In the genomic region with DNA sequence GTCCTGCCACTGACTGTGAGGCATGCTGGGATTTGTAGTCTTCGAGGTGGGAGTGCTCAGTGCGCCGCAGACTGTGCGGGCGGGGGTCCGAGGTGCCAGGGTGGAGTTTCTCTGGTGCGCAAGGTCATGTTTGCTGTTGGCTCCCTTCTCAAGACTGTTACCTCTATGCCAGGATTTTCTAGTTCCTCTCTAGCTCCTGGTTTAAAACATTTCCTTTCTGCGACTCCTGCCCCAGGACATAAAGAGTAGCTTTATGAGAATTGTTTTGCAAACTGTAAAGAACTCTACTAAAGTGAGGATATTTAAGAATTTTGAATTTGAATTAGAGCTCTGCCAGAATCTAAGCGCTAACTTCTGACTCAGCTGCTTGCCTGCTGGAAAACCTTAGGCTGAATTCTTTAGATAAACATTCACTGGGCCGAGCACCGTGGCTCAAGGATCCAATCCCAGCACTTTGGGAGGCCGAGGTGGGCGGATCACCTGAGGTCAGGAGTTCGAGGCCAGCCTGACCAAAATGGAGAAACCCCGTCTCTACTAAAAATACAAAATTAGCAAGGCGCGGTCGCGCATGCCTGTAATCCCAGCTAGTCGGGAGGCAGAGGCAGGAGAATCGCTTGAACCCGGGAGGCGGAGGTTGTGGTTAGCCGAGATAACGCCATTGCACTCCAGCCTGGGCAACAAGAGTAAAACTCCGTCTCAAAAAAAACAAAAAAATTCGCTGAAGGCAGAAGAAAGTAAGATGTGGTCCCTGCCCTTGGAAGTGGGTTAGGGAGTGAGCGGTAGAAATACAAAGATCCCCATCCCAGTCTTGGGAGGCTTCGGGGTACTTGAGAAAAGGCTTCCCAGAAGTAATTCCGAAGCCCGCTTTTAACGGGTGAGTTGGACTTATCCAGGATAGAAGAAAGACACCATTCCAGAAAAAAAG, we compare ENCODE assay signal across 1 cellular context.
TF ChIP-seq lines count a peak whose summit lies in the region.

No MANE protein-coding gene starts in this region.

TF ChIP-seq in neural cell, 6 proteins besides CTCF, POLR2A, EP300 and RAD21 (continued from another document):
- TF ChIP-seq, protein P1, sequence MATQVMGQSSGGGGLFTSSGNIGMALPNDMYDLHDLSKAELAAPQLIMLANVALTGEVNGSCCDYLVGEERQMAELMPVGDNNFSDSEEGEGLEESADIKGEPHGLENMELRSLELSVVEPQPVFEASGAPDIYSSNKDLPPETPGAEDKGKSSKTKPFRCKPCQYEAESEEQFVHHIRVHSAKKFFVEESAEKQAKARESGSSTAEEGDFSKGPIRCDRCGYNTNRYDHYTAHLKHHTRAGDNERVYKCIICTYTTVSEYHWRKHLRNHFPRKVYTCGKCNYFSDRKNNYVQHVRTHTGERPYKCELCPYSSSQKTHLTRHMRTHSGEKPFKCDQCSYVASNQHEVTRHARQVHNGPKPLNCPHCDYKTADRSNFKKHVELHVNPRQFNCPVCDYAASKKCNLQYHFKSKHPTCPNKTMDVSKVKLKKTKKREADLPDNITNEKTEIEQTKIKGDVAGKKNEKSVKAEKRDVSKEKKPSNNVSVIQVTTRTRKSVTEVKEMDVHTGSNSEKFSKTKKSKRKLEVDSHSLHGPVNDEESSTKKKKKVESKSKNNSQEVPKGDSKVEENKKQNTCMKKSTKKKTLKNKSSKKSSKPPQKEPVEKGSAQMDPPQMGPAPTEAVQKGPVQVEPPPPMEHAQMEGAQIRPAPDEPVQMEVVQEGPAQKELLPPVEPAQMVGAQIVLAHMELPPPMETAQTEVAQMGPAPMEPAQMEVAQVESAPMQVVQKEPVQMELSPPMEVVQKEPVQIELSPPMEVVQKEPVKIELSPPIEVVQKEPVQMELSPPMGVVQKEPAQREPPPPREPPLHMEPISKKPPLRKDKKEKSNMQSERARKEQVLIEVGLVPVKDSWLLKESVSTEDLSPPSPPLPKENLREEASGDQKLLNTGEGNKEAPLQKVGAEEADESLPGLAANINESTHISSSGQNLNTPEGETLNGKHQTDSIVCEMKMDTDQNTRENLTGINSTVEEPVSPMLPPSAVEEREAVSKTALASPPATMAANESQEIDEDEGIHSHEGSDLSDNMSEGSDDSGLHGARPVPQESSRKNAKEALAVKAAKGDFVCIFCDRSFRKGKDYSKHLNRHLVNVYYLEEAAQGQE (IDR thresholded peaks at IDR 0.05; ENCODE audit: borderline replicate concordance) = no peak
- TF ChIP-seq MXI1 (conservative IDR thresholded peaks at IDR 0.05; ENCODE audit: poor library complexity, severe bottlenecking) = no peak
- TF ChIP-seq EZH2 (IDR thresholded peaks at IDR 0.05; ENCODE audit: borderline replicate concordance, insufficient read depth, low read length, poor library complexity, severe bottlenecking) = no peak
- no peak for TF ChIP-seq POLR2AphosphoS5 (IDR thresholded peaks at IDR 0.05)
TF ChIP-seq in neural cell: peak in this region for 0.
